ENCODE assay signal across 28 cellular contexts in genomic region chr17:76394166-76394565, GRCh38. TPM values are rescaled to one million over a fixed set of nuclear protein-coding genes. Genes with fewer than 3 reads are reported as not detected.
DNase-seq lines count a peak whose midpoint lies in the region; TF ChIP-seq lines count a peak whose summit lies in the region.
"Had no signal": no experiment of that assay in that cellular context is flagged by ENCODE, and none has a peak within 500 bp of the region (broad histone marks: within the 10 kb centered on the region; RNA-seq: fewer than 3 reads in every experiment).

No MANE protein-coding gene starts in this region.

- TF ChIP-seq EP300 in transverse colon (IDR thresholded peaks at IDR 0.05; ENCODE audit: low read depth) = no peak

- peak overlapping the region; percentile 38 for H2BK15ac ChIP-seq in neuronal stem cell (ENCODE audit: low read length)

- no peak overlapping the region for H3K4me2 ChIP-seq in neuronal stem cell (ENCODE audit: insufficient read depth, low read length, poor library complexity, severe bottlenecking)

- no peak overlapping the region for H2BK120ac ChIP-seq in neuronal stem cell (ENCODE audit: low read depth, low read length)

- no peak overlapping the region for H4K91ac ChIP-seq in neuronal stem cell (ENCODE audit: low read depth, low read length, poor library complexity)

- H3K27me3 ChIP-seq in neuronal stem cell (ENCODE audit: control insufficient read depth in 3 of 3, insufficient read depth in 3 of 3, low read depth in 1 of 3, low read length in 3 of 3) (no peaks in the 10 kb centered on the region), transverse colon (no peaks in the 10 kb centered on the region)
- H3K27me3 ChIP-seq: cardiac muscle cell, sigmoid colon, SJSA1 had no signal

- H3K9me3 ChIP-seq in neuronal stem cell (replicated peaks in 1 of 2; ENCODE audit: control insufficient read depth in 2 of 2, insufficient read depth in 1 of 2, low read depth in 1 of 2, low read length in 2 of 2) (peaks cover 0 to 1% of the 10 kb centered on the region in 2 donors), transverse colon (no peaks in the 10 kb centered on the region)
- H3K9me3 ChIP-seq: sigmoid colon, SJSA1, thoracic aorta had no signal

- H3K79me1 ChIP-seq in neuronal stem cell (ENCODE audit: low read depth, low read length) = peaks cover 2% of the 10 kb centered on the region

- no peaks in the 10 kb centered on the region for H3K4me1 Mint-ChIP-seq in activated T-cell treated with anti-CD3 and anti-CD28 coated beads, Interleukin-2, amount 50 U/mL, for 24 hours (ENCODE audit: low read depth)
- H3K4me1 Mint-ChIP-seq: CD4-positive, CD25-positive, alpha-beta regulatory T cell had no signal

- no peak overlapping the region for H2BK12ac ChIP-seq in neuronal stem cell (ENCODE audit: low read length)

- no peak overlapping the region for H3K4me3 Mint-ChIP-seq in activated T-cell treated with anti-CD3 and anti-CD28 coated beads, Interleukin-2, amount 50 U/mL, for 24 hours
- H3K4me3 Mint-ChIP-seq: activated B cell treated with CpG ODN at 0.5 μM for 24 hours; activated CD8-positive, alpha-beta T cell treated with anti-CD3 and anti-CD28 coated beads for 36 hours; CD4-positive, CD25-positive, alpha-beta regulatory T cell; dendritic cell treated with granulocyte-macrophage colony-stimulating factor and Interleukin-4, amounts not matched to agents 40 ng/mL and 50 ng/mL, for 4 days; H9; stimulated activated naive B cell treated with anti-CD40 and anti-IgM and Interleukin-4, amounts not matched to agents 10 μg/mL and 1 μg/mL and 100 μg/mL, for 72 hours had no signal

- H3K23ac ChIP-seq in neuronal stem cell (ENCODE audit: low read depth, low read length, poor library complexity) = no peak overlapping the region

- H2AK5ac ChIP-seq in neuronal stem cell (ENCODE audit: low read depth, low read length) = no peak overlapping the region

- H3K36me3 ChIP-seq in neuronal stem cell (replicated peaks in 1 of 2; ENCODE audit: control insufficient read depth in 2 of 2, insufficient read depth in 2 of 2, low read length in 2 of 2) (peaks cover 55 to 85% of the 10 kb centered on the region in 2 donors), transverse colon (peaks cover 0 to 22% (median 8%) of the 10 kb centered on the region in 4 donors)

- no peak overlapping the region for H3K18ac ChIP-seq in neuronal stem cell (ENCODE audit: low read length)

- no peak overlapping the region for H3K4ac ChIP-seq in neuronal stem cell (ENCODE audit: low read length)

- H4K8ac ChIP-seq in neuronal stem cell (ENCODE audit: low read depth, low read length) = no peak overlapping the region

- H3K14ac ChIP-seq in neuronal stem cell (ENCODE audit: low read length) = no peak overlapping the region

- H3K4me1 ChIP-seq in neuronal stem cell (ENCODE audit: control insufficient read depth in 2 of 2, insufficient read depth in 1 of 2, low read depth in 1 of 2, low read length in 2 of 2) (peaks cover 0 to 5% of the 10 kb centered on the region in 2 donors), transverse colon (no peaks in the 10 kb centered on the region)

- no peak for TF ChIP-seq POLR2A in transverse colon (IDR thresholded peaks at IDR 0.05)

- intact Hi-C loops in transverse colon (cut with DNase I; ENCODE audit: low total_unique reads) = no loop called here

- TF ChIP-seq CTCF in epithelial cell of esophagus (IDR thresholded peaks at IDR 0.05; ENCODE audit: insufficient read depth, low read depth, low read length, missing control alignments) = no peak
- no peak for TF ChIP-seq CTCF in transverse colon (IDR thresholded peaks at IDR 0.05)

- H3K4me3 ChIP-seq in epithelial cell of esophagus (ENCODE audit: low read length) (no peak overlapping the region), neuronal stem cell (ENCODE audit: low read length in 2 of 2) (no peak overlapping the region), transverse colon (no peak overlapping the region)
- H3K4me3 ChIP-seq: cardiac muscle cell, sigmoid colon, SJSA1, thoracic aorta had no signal

- DNase-seq in DMS53 treated with DMSO at 0.1 percent for 48 hours (lab: John Stamatoyannopoulos, UW; ENCODE audit: unreplicated experiment) (peak; percentile 95), NCI-H1694 treated with DMSO at 0.1 percent for 48 hours (lab: John Stamatoyannopoulos, UW) (peak; percentile 15), epithelial cell of esophagus (ENCODE audit: low read depth) (peak; percentile 96), neuronal stem cell (ENCODE audit: low spot score) (no peak), transverse colon (no peak), COLO829 (ENCODE audit: low spot score) (no peak)
- DNase-seq in activated T-cell treated with anti-CD3 and anti-CD28 coated beads, Interleukin-2, amount 50 U/mL, for 24 hours = no peak
- DNase-seq in activated CD4-positive, alpha-beta T cell treated with anti-CD3 and anti-CD28 coated beads, Interleukin-2, amount 50 U/mL, for 1 hour = no peak
- DNase-seq: activated B cell treated with CpG ODN at 0.5 μM for 24 hours; activated CD8-positive, alpha-beta T cell treated with anti-CD3 and anti-CD28 coated beads for 36 hours; activated naive CD4-positive, alpha-beta T cell treated with Interleukin-2 at 50 U/mL for 16 hours; activated T-cell treated with anti-CD3 and anti-CD28 coated beads, Interleukin-2, amount 50 U/mL, for 1 hour; amniotic stem cell; CD4-positive, CD25-positive, alpha-beta regulatory T cell; foreskin melanocyte; H9; mesendoderm; naive B cell; NCI-H1105; NCI-H526 treated with DMSO at 0.1 percent for 48 hours; sigmoid colon; stimulated activated naive B cell treated with anti-CD40 and anti-IgM and Interleukin-4, amounts not matched to agents 10 μg/mL and 1 μg/mL and 100 μg/mL, for 72 hours; T-helper 2 cell had no signal

- H3K27ac Mint-ChIP-seq in activated T-cell treated with anti-CD3 and anti-CD28 coated beads, Interleukin-2, amount 50 U/mL, for 24 hours = no peak overlapping the region
- H3K27ac Mint-ChIP-seq: activated B cell treated with CpG ODN at 0.5 μM for 24 hours; activated CD8-positive, alpha-beta T cell treated with anti-CD3 and anti-CD28 coated beads for 36 hours; dendritic cell treated with granulocyte-macrophage colony-stimulating factor and Interleukin-4, amounts not matched to agents 40 ng/mL and 50 ng/mL, for 4 days had no signal

- no peak overlapping the region for H3K9ac ChIP-seq in neuronal stem cell (ENCODE audit: low read depth, low read length, poor library complexity)
- H3K9ac ChIP-seq: parathyroid adenoma had no signal

- H2BK5ac ChIP-seq in neuronal stem cell (ENCODE audit: low read length) = no peak overlapping the region

- WGBS in neuronal stem cell (ENCODE audit: extremely low coverage in 2 of 2, insufficient read length in 2 of 2, insufficient replicate concordance in 1 of 2), 2 donors = no CpG with 5 or more reads among the region's 10 CpGs
- WGBS in transverse colon (ENCODE audit: low coverage in 1 of 2), 2 donors = 85 to 100% methylated on average over 2 to 10 of the region's 10 CpGs

- in situ Hi-C loops in transverse colon (cut with MboI; ENCODE audit: low pct_ligation_motif_present in 1 of 4, low pct_unique_long_range_greater_than_20kb in 1 of 4, low sequenced_read_pairs in 3 of 4) = loop anchor here in 1 of 4 donors (10.0 kb wide), 1 partner anchor 89 kb away; the partner anchor contains the start of gene QRICH2

- H3K27me3 Mint-ChIP-seq in activated T-cell treated with anti-CD3 and anti-CD28 coated beads, Interleukin-2, amount 50 U/mL, for 24 hours = no peaks in the 10 kb centered on the region
- H3K27me3 Mint-ChIP-seq: activated B cell treated with CpG ODN at 0.5 μM for 24 hours; activated CD8-positive, alpha-beta T cell treated with anti-CD3 and anti-CD28 coated beads for 36 hours; CD4-positive, CD25-positive, alpha-beta regulatory T cell; dendritic cell treated with granulocyte-macrophage colony-stimulating factor and Interleukin-4, amounts not matched to agents 40 ng/mL and 50 ng/mL, for 4 days; naive B cell; stimulated activated naive B cell treated with anti-CD40 and anti-IgM and Interleukin-4, amounts not matched to agents 10 μg/mL and 1 μg/mL and 100 μg/mL, for 72 hours had no signal

- no peaks in the 10 kb centered on the region for H3K9me3 Mint-ChIP-seq in activated T-cell treated with anti-CD3 and anti-CD28 coated beads, Interleukin-2, amount 50 U/mL, for 24 hours
- H3K9me3 Mint-ChIP-seq: activated B cell treated with CpG ODN at 0.5 μM for 24 hours; activated CD8-positive, alpha-beta T cell treated with anti-CD3 and anti-CD28 coated beads for 36 hours; CD4-positive, CD25-positive, alpha-beta regulatory T cell; dendritic cell treated with granulocyte-macrophage colony-stimulating factor and Interleukin-4, amounts not matched to agents 40 ng/mL and 50 ng/mL, for 4 days; H9; naive B cell; stimulated activated naive B cell treated with anti-CD40 and anti-IgM and Interleukin-4, amounts not matched to agents 10 μg/mL and 1 μg/mL and 100 μg/mL, for 72 hours had no signal

- H3K36me3 Mint-ChIP-seq in activated T-cell treated with anti-CD3 and anti-CD28 coated beads, Interleukin-2, amount 50 U/mL, for 24 hours (ENCODE audit: low read depth) = peaks cover 87% of the 10 kb centered on the region

- H2AFZ ChIP-seq in neuronal stem cell (ENCODE audit: low read length) = no peak overlapping the region
- H2AFZ ChIP-seq: parathyroid adenoma had no signal

- H3K27ac ChIP-seq in neuronal stem cell (replicated peaks; ENCODE audit: low read length) = no peak overlapping the region
- H3K27ac ChIP-seq in transverse colon = no peak overlapping the region
- H3K27ac ChIP-seq: cardiac muscle cell, parathyroid adenoma, sigmoid colon, SJSA1, thoracic aorta had no signal

RNA-seq across cellular contexts. Expression of gene SPHK1, which starts 9.8 kb away (rescaled TPM):
- polyA plus RNA-seq in neuronal stem cell (2013, experiment 1 of 2) = 13.3 TPM
- polyA plus RNA-seq in neuronal stem cell (2013, experiment 2 of 2) = 13.0 TPM
- total RNA-seq in transverse colon = 10 to 100 TPM in 1 of 4 donors, 1 to 10 TPM in 2, not detected in 1; 4.2 to 16.1 (median 6.8) TPM

RNA-seq across cellular contexts. Expression of gene PRPSAP1, which starts 40.5 kb away (rescaled TPM):
- 51.3 TPM for polyA plus RNA-seq in neuronal stem cell (2013, experiment 1 of 2)
- 47.7 TPM for polyA plus RNA-seq in neuronal stem cell (2013, experiment 2 of 2)
- total RNA-seq in transverse colon = 100 to 1,000 TPM in 2 of 4 donors, 10 to 100 TPM in 2; 50.1 to 147 (median 96.7) TPM

RNA-seq across cellular contexts. Expression of gene UBE2O, which starts 58.8 kb away (rescaled TPM):
- polyA plus RNA-seq in neuronal stem cell (2013, experiment 1 of 2) = 17.1 TPM
- polyA plus RNA-seq in neuronal stem cell (2013, experiment 2 of 2) = 16.9 TPM
- total RNA-seq in transverse colon = 10 to 100 TPM in 3 of 4 donors, 1 to 10 TPM in 1; 9.8 to 28.8 (median 15.9) TPM

Comparison
In these comparisons a context has a peak if more than half of its experiments do, and no peak if none do; other contexts are left out.
1. DNase-seq: peak in DMS53 treated with DMSO at 0.1 percent for 48 hours (single experiment), NCI-H1694 treated with DMSO at 0.1 percent for 48 hours (single experiment) and epithelial cell of esophagus (single experiment); none in neuronal stem cell (single experiment), activated T-cell treated with anti-CD3 and anti-CD28 coated beads, Interleukin-2, amount 50 U/mL, for 24 hours (single experiment), transverse colon (single experiment), COLO829 (single experiment) and activated CD4-positive, alpha-beta T cell treated with anti-CD3 and anti-CD28 coated beads, Interleukin-2, amount 50 U/mL, for 1 hour (single experiment).